Comparison of ENCODE assay signal across 9 cellular contexts in the genomic region with DNA sequence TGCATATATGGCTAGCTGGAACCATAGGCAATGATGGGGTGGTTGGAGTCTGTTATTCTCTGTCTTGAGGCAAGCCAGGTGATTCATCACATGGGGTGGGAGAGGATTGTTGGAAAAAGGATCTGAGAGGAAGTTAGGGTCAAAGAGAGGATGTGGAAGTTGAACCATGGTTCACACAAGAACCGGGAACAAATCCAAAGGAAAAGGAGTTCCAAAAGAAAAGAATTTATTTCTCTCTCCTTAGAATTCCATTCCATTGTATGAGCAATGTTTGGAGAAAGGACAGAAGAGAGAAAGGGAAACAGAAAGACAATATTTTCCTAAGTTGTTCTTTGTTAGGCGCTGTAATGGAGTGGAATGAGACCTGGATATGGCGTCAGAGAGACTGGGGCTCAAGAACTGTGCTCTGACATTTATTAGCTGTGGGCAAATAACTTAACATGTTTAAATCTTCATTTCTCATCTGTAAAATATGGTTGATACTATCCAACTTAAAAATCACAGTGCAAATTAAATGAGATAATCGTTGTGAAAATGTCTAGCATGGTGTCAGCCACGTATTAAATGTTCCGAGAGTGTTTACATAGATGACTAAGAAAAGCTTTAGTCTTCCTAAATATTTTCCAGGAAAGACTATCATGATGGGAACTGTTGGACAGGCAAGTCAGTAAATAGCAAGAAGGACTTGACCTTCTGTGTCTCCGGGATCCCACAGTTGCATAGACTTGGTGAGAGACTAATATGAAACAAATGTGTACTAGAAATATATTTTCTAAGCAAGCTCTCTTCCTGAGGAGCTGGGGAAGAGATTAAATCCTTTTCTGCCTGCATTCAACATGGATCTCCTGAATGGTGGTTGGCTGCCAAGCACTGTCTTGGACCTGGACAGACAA.
DNase-seq lines count a peak whose midpoint lies in the region; FAIRE-seq and TF ChIP-seq lines count a peak whose summit lies in the region.
"Had no signal": no experiment of that assay in that cellular context is flagged by ENCODE, and none has a peak within 500 bp of the region (broad histone marks: within the 10 kb centered on the region; RNA-seq: fewer than 3 reads in every experiment).

No MANE protein-coding gene starts in this region.

- H3K9me2 ChIP-seq in GM23248 (ENCODE audit: insufficient read depth) (no peaks in the 10 kb centered on the region), hepatocyte (replicated peaks; ENCODE audit: insufficient read depth) (no peaks in the 10 kb centered on the region)

- H3K9me3 ChIP-seq in GM23248 (ENCODE audit: low read depth) (no peaks in the 10 kb centered on the region), hepatocyte (ENCODE audit: low read depth) (no peaks in the 10 kb centered on the region)

- in situ Hi-C loops in GM23248 (cut with MboI), result no loop called here

- H3K27me3 ChIP-seq in GM23248 (replicated peaks; ENCODE audit: insufficient read depth) (no peaks in the 10 kb centered on the region), bronchial epithelial cell (ENCODE audit: control insufficient read depth, insufficient read depth, low read length) (no peaks in the 10 kb centered on the region), hepatocyte (no peaks in the 10 kb centered on the region)

- H3K79me2 ChIP-seq in GM23248 (ENCODE audit: insufficient read depth), result no peaks in the 10 kb centered on the region
- no peaks in the 10 kb centered on the region for H3K79me2 ChIP-seq in hepatocyte

- H3K4me3 ChIP-seq in GM23248 (no peak overlapping the region), bronchial epithelial cell (ENCODE audit: low read depth, low read length) (no peak overlapping the region), hepatocyte (no peak overlapping the region)

- H4K20me1 ChIP-seq in GM23248 (ENCODE audit: insufficient read depth), result no peaks in the 10 kb centered on the region
- no peaks in the 10 kb centered on the region for H4K20me1 ChIP-seq in hepatocyte (ENCODE audit: insufficient read depth, poor library complexity, severe bottlenecking)

- H2AFZ ChIP-seq in GM23248, result no peak overlapping the region; the same call in 1 of the 2 replicates
- no peak overlapping the region for H2AFZ ChIP-seq in hepatocyte

- TF ChIP-seq CTCF in bronchial epithelial cell (IDR thresholded peaks at IDR 0.05; ENCODE audit: insufficient read depth, low read length, severe bottlenecking) (no peak), hepatocyte (IDR thresholded peaks at IDR 0.05; ENCODE audit: poor library complexity) (no peak)

- DNase-seq in GM23248, result peak; percentile 63
- DNase-seq in bronchial epithelial cell (ENCODE audit: low read depth), result peak; percentile 37
- no peak for DNase-seq in hepatocyte (ENCODE audit: low spot score)
- peak; percentile 89 for DNase-seq in smooth muscle cell of the brain vasculature (ENCODE audit: low read depth, low spot score)
- no peak for DNase-seq in HT-29 (ENCODE audit: low spot score)
- DNase-seq in occipital lobe (lab: John Stamatoyannopoulos, UW), result no peak
- no peak for DNase-seq in SHP77 treated with DMSO at 0.1 percent for 48 hours (lab: John Stamatoyannopoulos, UW)
- DNase-seq in NCI-H345 treated with DMSO at 0.1 percent for 48 hours (lab: John Stamatoyannopoulos, UW; ENCODE audit: unreplicated experiment), result no peak
- DNase-seq: activated effector memory CD4-positive, alpha-beta T cell treated with anti-CD3 and anti-CD28 coated beads, Interleukin-2, amount 50 U/mL, for 16 hours had no signal

- no peak overlapping the region for H3K9ac ChIP-seq in GM23248

- H3K4me1 ChIP-seq in GM23248 (ENCODE audit: insufficient read depth) (peaks cover 22% of the 10 kb centered on the region), hepatocyte (ENCODE audit: insufficient read depth) (no peaks in the 10 kb centered on the region)

- FAIRE-seq in bronchial epithelial cell (lab: Jason Lieb, UNC), result no peak

- WGBS in GM23248 (ENCODE audit: low coverage in 1 of 2, low lambda C conversion rate in 2 of 2, missing lambda C conversion rate in 2 of 2), 2 experiments, result 75 to 78% methylated on average over 7 of the region's 7 CpGs
- 60% methylated on average over 7 of the region's 7 CpGs for WGBS in hepatocyte (ENCODE audit: low lambda C conversion rate, missing lambda C conversion rate)

- peaks cover 20% of the 10 kb centered on the region for H3F3A ChIP-seq in GM23248 (ENCODE audit: insufficient read depth)

- H3K36me3 ChIP-seq in GM23248 (ENCODE audit: low read depth) (no peaks in the 10 kb centered on the region), bronchial epithelial cell (ENCODE audit: control insufficient read depth, insufficient read depth, low read length) (no peaks in the 10 kb centered on the region), hepatocyte (replicated peaks; ENCODE audit: insufficient read depth, low read depth) (no peaks in the 10 kb centered on the region)

- H3K4me2 ChIP-seq in GM23248 (ENCODE audit: unreplicated experiment) (peak overlapping the region; percentile 15), hepatocyte (no peak overlapping the region)

- peak overlapping the region; percentile 31 for H3K27ac ChIP-seq in GM23248
- peak overlapping the region; percentile 70 for H3K27ac ChIP-seq in hepatocyte

Comparison
In these comparisons a context has a peak if more than half of its experiments do, and no peak if none do; other contexts are left out.
1. DNase-seq: peak in GM23248 (single experiment), bronchial epithelial cell (single experiment) and smooth muscle cell of the brain vasculature (single experiment); none in hepatocyte (single experiment), HT-29 (single experiment), occipital lobe (single experiment), SHP77 treated with DMSO at 0.1 percent for 48 hours (single experiment) and NCI-H345 treated with DMSO at 0.1 percent for 48 hours (single experiment).